Comparison of ENCODE assay signal across 16 cellular contexts in genomic region chr7:99083733-99084132, GRCh38.
DNase-seq lines count a peak whose midpoint lies in the region; ATAC-seq, FAIRE-seq and TF ChIP-seq lines count a peak whose summit lies in the region.
"Had no signal": no experiment of that assay in that cellular context is flagged by ENCODE, and none has a peak within 500 bp of the region (broad histone marks: within the 10 kb centered on the region; RNA-seq: fewer than 3 reads in every experiment).

No MANE protein-coding gene starts in this region.

- POLR2A ChIA-PET in A673 (lab: Charles Lee; ENCODE audit: low non-redundant PET): no interaction called here

- H3K27me3 Mint-ChIP-seq in T-helper 17 cell (no peaks in the 10 kb centered on the region), neural progenitor cell (ENCODE audit: insufficient read depth, low read depth) (no peaks in the 10 kb centered on the region)

- H2BK120ac ChIP-seq in mesenchymal stem cell (ENCODE audit: low read depth, low read length): no peak overlapping the region

- H3K27ac Mint-ChIP-seq in T-helper 17 cell (no peak overlapping the region), neural progenitor cell (no peak overlapping the region)

- H3K4me1 Mint-ChIP-seq in T-helper 17 cell (peaks cover 37% of the 10 kb centered on the region), neural progenitor cell (peaks cover 15% of the 10 kb centered on the region)

- peaks cover 82% of the 10 kb centered on the region for H3K79me2 ChIP-seq in neural progenitor cell (ENCODE audit: low read depth)

- 97% methylated on average over 3 of the region's 3 CpGs for WGBS in mesenchymal stem cell

- H3K36me3 Mint-ChIP-seq in T-helper 17 cell (ENCODE audit: low read depth) (no peaks in the 10 kb centered on the region), neural progenitor cell (peaks cover 23% of the 10 kb centered on the region)

- peaks cover 32% of the 10 kb centered on the region for H4K20me1 ChIP-seq in neural progenitor cell (ENCODE audit: low read depth)

- no peak overlapping the region for H2AK5ac ChIP-seq in mesenchymal stem cell (ENCODE audit: low read length, severe bottlenecking)

- ATAC-seq in T-helper 17 cell (no peak), GM21528 (IDR thresholded peaks at IDR 0.05; ENCODE audit: low FRiP score, unreplicated experiment) (no peak)
- ATAC-seq: HCT116 had no signal

- no peak overlapping the region for H4K91ac ChIP-seq in mesenchymal stem cell (ENCODE audit: low read length)

- peak; percentile 62 for FAIRE-seq in GM12891 (lab: Jason Lieb, UNC)
- FAIRE-seq: RCC 7860 had no signal

- no TSS peak for BruUV-seq in A673 (replicated peaks; lab: Mats Ljungman, UMichigan)

- H3K9me3 ChIP-seq in A673 (ENCODE audit: low read depth, low read length, poor library complexity, severe bottlenecking) (no peaks in the 10 kb centered on the region), T-helper 17 cell (ENCODE audit: control insufficient read depth, low read length, poor library complexity, severe bottlenecking) (no peaks in the 10 kb centered on the region), mesenchymal stem cell (ENCODE audit: control insufficient read depth, low read length) (peaks cover 3% of the 10 kb centered on the region), neural progenitor cell (ENCODE audit: low read depth) (no peaks in the 10 kb centered on the region)

- H3K27ac ChIP-seq in A673 (ENCODE audit: low read depth, low read length, poor library complexity, severe bottlenecking) (peak overlapping the region; percentile 15), mesenchymal stem cell (ENCODE audit: low read length, poor library complexity, severe bottlenecking) (no peak overlapping the region), neural progenitor cell (no peak overlapping the region)

- no peak overlapping the region for H4K8ac ChIP-seq in mesenchymal stem cell (ENCODE audit: low read length)

- H3K9me3 Mint-ChIP-seq in neural progenitor cell: peaks cover 22% of the 10 kb centered on the region

- no peak overlapping the region for H3K18ac ChIP-seq in mesenchymal stem cell (ENCODE audit: low read depth in 1 of 2, low read length in 2 of 2)

- no peak overlapping the region for H2BK12ac ChIP-seq in mesenchymal stem cell (ENCODE audit: low read length in 2 of 2)

- H3K4me1 ChIP-seq in A673 (ENCODE audit: insufficient read depth, low read length, poor library complexity, severe bottlenecking) (peaks cover 20% of the 10 kb centered on the region), mesenchymal stem cell (ENCODE audit: control insufficient read depth, insufficient read depth, low read depth, low read length) (peaks cover 8% of the 10 kb centered on the region), neural progenitor cell (peaks cover 14% of the 10 kb centered on the region)

- TF ChIP-seq CTCF in A673 (conservative IDR thresholded peaks at IDR 0.05; ENCODE audit: low read depth, low read length) (no peak), neural progenitor cell (IDR thresholded peaks at IDR 0.05) (no peak)

- no peak overlapping the region for H3K14ac ChIP-seq in mesenchymal stem cell (ENCODE audit: low read length in 2 of 2)

- CTCF ChIA-PET in A673 (lab: Charles Lee): no interaction called here

- H3K4me3 Mint-ChIP-seq in T-helper 17 cell (peak overlapping the region; percentile 58), neural progenitor cell (no peak overlapping the region)

- H2AFZ ChIP-seq in mesenchymal stem cell (ENCODE audit: low read depth, low read length): no peak overlapping the region
- H2AFZ ChIP-seq in neural progenitor cell (replicated peaks): no peak overlapping the region

- H3K27me3 ChIP-seq in A673 (replicated peaks; ENCODE audit: insufficient read depth, low read depth, low read length, poor library complexity) (no peaks in the 10 kb centered on the region), mesenchymal stem cell (ENCODE audit: control insufficient read depth in 1 of 2, insufficient read depth in 1 of 2, low read length in 2 of 2) (no peaks in the 10 kb centered on the region), neural progenitor cell (no peaks in the 10 kb centered on the region)

- H2BK15ac ChIP-seq in mesenchymal stem cell (ENCODE audit: low read depth, poor library complexity, severe bottlenecking): no peak overlapping the region

- no peak overlapping the region for H3K4ac ChIP-seq in mesenchymal stem cell (ENCODE audit: low read depth in 1 of 2, low read length in 2 of 2)

- H3K36me3 ChIP-seq in A673 (ENCODE audit: insufficient read depth, low read length, poor library complexity, severe bottlenecking) (no peaks in the 10 kb centered on the region), mesenchymal stem cell (ENCODE audit: control insufficient read depth in 1 of 2, insufficient read depth in 2 of 2, low read depth in 1 of 2, low read length in 2 of 2) (peaks cover 0 to 6% of the 10 kb centered on the region in 2 experiments), neural progenitor cell (no peaks in the 10 kb centered on the region)

- H3K79me1 ChIP-seq in mesenchymal stem cell (replicated peaks; ENCODE audit: low read length, poor library complexity, severe bottlenecking): peaks cover 17% of the 10 kb centered on the region

- no peak overlapping the region for H3K4me3 ChIP-seq in A673 (ENCODE audit: low read depth, low read length, poor library complexity, severe bottlenecking)
- H3K4me3 ChIP-seq in mesenchymal stem cell (ENCODE audit: insufficient read depth in 1 of 2, low read depth in 1 of 2, low read length in 2 of 2): no peak overlapping the region
- no peak overlapping the region for H3K4me3 ChIP-seq in neural progenitor cell

- DNase-seq in A673 (ENCODE audit: low spot score) (no peak), GM12891 (ENCODE audit: insufficient read length, low spot score) (no peak), T-helper 17 cell (no peak), mesenchymal stem cell (peak; percentile 30), ecto neural progenitor cell (ENCODE audit: low spot score) (no peak), neural progenitor cell (ENCODE audit: low spot score) (no peak)
- DNase-seq: C1 segment of cervical spinal cord, DMS153, MM.1S, NCI-H1105 treated with DMSO at 0.1 percent for 48 hours, NCI-H187, NCI-H69, SHP77 had no signal

- no peak for TF ChIP-seq POLR2A in GM12891 (IDR thresholded peaks at IDR 0.05; ENCODE audit: low read depth, low read length)

- intact Hi-C loops in A673 (cut with micrococcal nuclease; ENCODE audit: unreplicated experiment): no loop called here

- H3F3A ChIP-seq in neural progenitor cell (ENCODE audit: low read depth): no peaks in the 10 kb centered on the region

- H3K9ac ChIP-seq in mesenchymal stem cell (ENCODE audit: low read length): no peak overlapping the region
- H3K9ac ChIP-seq in neural progenitor cell: no peak overlapping the region

- no peak overlapping the region for H3K23ac ChIP-seq in mesenchymal stem cell (ENCODE audit: low read length in 2 of 2)

- no peak overlapping the region for H3K4me2 ChIP-seq in mesenchymal stem cell (ENCODE audit: low read length, poor library complexity, severe bottlenecking)
- H3K4me2 ChIP-seq in neural progenitor cell: no peak overlapping the region

- no peak overlapping the region for H2BK5ac ChIP-seq in mesenchymal stem cell (ENCODE audit: low read depth, low read length, poor library complexity, severe bottlenecking)

TF ChIP-seq in GM12891, 5 proteins besides CTCF, POLR2A, EP300 and RAD21:
- TF ChIP-seq SPI1 (IDR thresholded peaks at IDR 0.05; ENCODE audit: low read depth, low read length) (no peak), POU2F2 (IDR thresholded peaks at IDR 0.05; ENCODE audit: low read depth, low read length) (no peak), POLR2AphosphoS5 (IDR thresholded peaks at IDR 0.05; ENCODE audit: low read depth, low read length) (no peak), TAF1 (IDR thresholded peaks at IDR 0.05; ENCODE audit: low read depth, low read length) (no peak), PAX5 (IDR thresholded peaks at IDR 0.05; ENCODE audit: insufficient read depth, low read length, severe bottlenecking) (no peak)
